24 cellular contexts compared by ENCODE assay signal in the genomic region with DNA sequence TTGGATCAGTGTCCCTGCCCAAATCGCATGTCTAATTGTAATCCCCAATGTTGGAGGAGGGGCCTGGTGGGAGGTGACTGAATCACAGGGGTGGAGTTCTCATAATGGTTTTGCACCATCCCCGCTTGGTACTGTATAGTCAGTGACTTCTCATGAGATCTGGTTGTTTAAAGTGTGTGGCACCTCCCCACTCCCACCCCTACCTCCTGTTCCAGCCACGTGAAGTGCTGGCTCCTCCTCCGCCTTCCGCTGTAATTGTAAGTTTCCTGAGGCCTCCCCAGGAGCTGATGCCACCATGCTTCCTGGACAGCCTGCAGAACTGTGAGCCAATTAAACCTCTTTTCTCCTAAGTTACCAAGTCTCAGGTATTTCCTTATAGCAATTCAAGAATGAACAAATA.
A peak's percentile ranks its signal among the peaks of the same experiment; 100 is the strongest.
DNase-seq lines count a peak whose midpoint lies in the region; ATAC-seq and TF ChIP-seq lines count a peak whose summit lies in the region.
"Had no signal": no experiment of that assay in that cellular context is flagged by ENCODE, and none has a peak within 500 bp of the region (broad histone marks: within the 10 kb centered on the region; RNA-seq: fewer than 3 reads in every experiment).

No MANE protein-coding gene starts in this region.

- ATAC-seq in T-cell (replicated peaks in 1 of 4), result no peak

- no peak overlapping the region for H2AFZ ChIP-seq in OCI-LY7 (ENCODE audit: low read length)

- TF ChIP-seq CTCF in endodermal cell (conservative IDR thresholded peaks at IDR 0.05) (no peak), osteocyte (IDR thresholded peaks at IDR 0.05) (no peak), OCI-LY7 (conservative IDR thresholded peaks at IDR 0.05; ENCODE audit: low read length) (no peak)

- H3K4me3 ChIP-seq in endodermal cell (ENCODE audit: low read length), result no peak overlapping the region
- H3K4me3 ChIP-seq in OCI-LY7 (ENCODE audit: low read depth, low read length, poor library complexity, severe bottlenecking), result no peak overlapping the region
- H3K4me3 ChIP-seq: A549, SJCRH30 had no signal

- DNase-seq in G401 (ENCODE audit: low spot score), result peak; percentile 19
- peak; percentile 14 for DNase-seq in NCI-H69 (lab: John Stamatoyannopoulos, UW)
- no peak for DNase-seq in endodermal cell
- DNase-seq in osteocyte (ENCODE audit: extremely low spot score, unreplicated experiment), result no peak
- DNase-seq in OCI-LY7 (ENCODE audit: low spot score), result no peak
- DNase-seq in T-cell, result no peak
- DNase-seq in Ammon's horn (ENCODE audit: low spot score), result no peak
- no peak for DNase-seq in amygdala (lab: John Stamatoyannopoulos, UW)
- DNase-seq: CD4-positive, CD25-positive, alpha-beta regulatory T cell; COR-L47; DND-41; Karpas-422; MV-4-11; NCI-H1105 treated with DMSO at 0.1 percent for 48 hours; NCI-H1694; NCI-H2081; NCI-H2171; NCI-H345; NCI-H524; NCI-H82; OCI-M1; SJCRH30 had no signal

- no peaks in the 10 kb centered on the region for H3K27me3 ChIP-seq in endodermal cell (ENCODE audit: control insufficient read depth, insufficient read depth, low read length, poor library complexity, severe bottlenecking)
- H3K27me3 ChIP-seq: SJCRH30 had no signal

- H3K27ac Mint-ChIP-seq in endodermal cell (peak overlapping the region; percentile 60), osteocyte (ENCODE audit: unreplicated experiment) (peak overlapping the region; percentile 69), T-cell (no peak overlapping the region)
- H3K27ac Mint-ChIP-seq: CD4-positive, CD25-positive, alpha-beta regulatory T cell; IgD-negative memory B cell had no signal

- no peak overlapping the region for H3K4me2 ChIP-seq in OCI-LY7 (ENCODE audit: low read length)
- H3K4me2 ChIP-seq: A549 had no signal

- BruUV-seq in OCI-LY7 (replicated peaks; lab: Mats Ljungman, UMichigan), result no TSS peak

- 62 to 87% methylated on average over 3 to 5 of the region's 5 CpGs for WGBS in endodermal cell (ENCODE audit: insufficient coverage in 1 of 2, insufficient read length in 1 of 2), 2 experiments

- intact Hi-C loops in OCI-LY7 (cut with micrococcal nuclease; ENCODE audit: unreplicated experiment), result no loop called here

- POLR2A ChIA-PET in OCI-LY7 (lab: Charles Lee), result no interaction called here
- POLR2A ChIA-PET in T-cell (lab: Charles Lee), result interaction anchor here in 1 of 2 donors (0.6 kb wide), 1 partner anchor 113 kb away, joined by 8 read pairs; no protein-coding TSS in a partner anchor

- no peaks in the 10 kb centered on the region for H3K79me2 ChIP-seq in OCI-LY7 (ENCODE audit: insufficient read depth, low read depth, low read length)

- H3K4me1 Mint-ChIP-seq in endodermal cell, result peaks cover 14% of the 10 kb centered on the region
- peaks cover 61% of the 10 kb centered on the region for H3K4me1 Mint-ChIP-seq in osteocyte (ENCODE audit: unreplicated experiment)
- no peaks in the 10 kb centered on the region for H3K4me1 Mint-ChIP-seq in T-cell
- H3K4me1 Mint-ChIP-seq: IgD-negative memory B cell had no signal

- no peaks in the 10 kb centered on the region for H4K20me1 ChIP-seq in OCI-LY7 (ENCODE audit: insufficient read depth, low read length)

- H3K27ac ChIP-seq in endodermal cell (ENCODE audit: low read depth, low read length), result no peak overlapping the region
- no peak overlapping the region for H3K27ac ChIP-seq in OCI-LY7 (ENCODE audit: low read depth, low read length, poor library complexity, severe bottlenecking)
- H3K27ac ChIP-seq: A549, SJCRH30 had no signal

- peak overlapping the region; percentile 0 for H3K9ac ChIP-seq in endodermal cell (ENCODE audit: extremely low read depth, low read length, poor library complexity, severe bottlenecking)

- in situ Hi-C loops in G401 (cut with HindIII; ENCODE audit: low sequenced_read_pairs), result no loop called here

- H3K9me3 ChIP-seq in endodermal cell (ENCODE audit: control insufficient read depth, low read length) (no peaks in the 10 kb centered on the region), OCI-LY7 (ENCODE audit: low read length) (no peaks in the 10 kb centered on the region)
- H3K9me3 ChIP-seq: A549, SJCRH30 had no signal

- H3K9me3 Mint-ChIP-seq in endodermal cell (no peaks in the 10 kb centered on the region), osteocyte (ENCODE audit: unreplicated experiment) (no peaks in the 10 kb centered on the region), T-cell (no peaks in the 10 kb centered on the region)
- H3K9me3 Mint-ChIP-seq: CD4-positive, CD25-positive, alpha-beta regulatory T cell; IgD-negative memory B cell had no signal

- H3K27me3 Mint-ChIP-seq in endodermal cell (ENCODE audit: insufficient read depth) (no peaks in the 10 kb centered on the region), osteocyte (ENCODE audit: unreplicated experiment) (no peaks in the 10 kb centered on the region), T-cell (no peaks in the 10 kb centered on the region)

- CTCF ChIA-PET in OCI-LY7 (lab: Charles Lee; ENCODE audit: unreplicated experiment), result no interaction called here
- CTCF ChIA-PET in T-cell (lab: Charles Lee), result no interaction called here

- no peaks in the 10 kb centered on the region for H3K9me2 ChIP-seq in OCI-LY7 (ENCODE audit: insufficient read depth, low read length)

- H3K36me3 Mint-ChIP-seq in endodermal cell (ENCODE audit: low read depth) (peaks cover 73% of the 10 kb centered on the region), osteocyte (ENCODE audit: unreplicated experiment) (peaks cover 41% of the 10 kb centered on the region), T-cell (no peaks in the 10 kb centered on the region)
- H3K36me3 Mint-ChIP-seq: CD4-positive, CD25-positive, alpha-beta regulatory T cell; IgD-negative memory B cell had no signal

- H3K4me3 Mint-ChIP-seq in endodermal cell (no peak overlapping the region), osteocyte (ENCODE audit: unreplicated experiment) (no peak overlapping the region), T-cell (no peak overlapping the region)
- H3K4me3 Mint-ChIP-seq: CD4-positive, CD25-positive, alpha-beta regulatory T cell; IgD-negative memory B cell had no signal

- H3K4me1 ChIP-seq in endodermal cell (ENCODE audit: control insufficient read depth, insufficient read depth, low read length) (peaks cover 9% of the 10 kb centered on the region), OCI-LY7 (ENCODE audit: insufficient read depth, low read length, poor library complexity, severe bottlenecking) (no peaks in the 10 kb centered on the region)
- H3K4me1 ChIP-seq: SJCRH30 had no signal

- H3K36me3 ChIP-seq in endodermal cell (ENCODE audit: control insufficient read depth, insufficient read depth, low read length) (peaks cover 90% of the 10 kb centered on the region), OCI-LY7 (ENCODE audit: insufficient read depth, low read length) (no peaks in the 10 kb centered on the region)

Comparison
In these comparisons a context has a peak if more than half of its experiments do, and no peak if none do; other contexts are left out.
1. DNase-seq: peak in G401 (single experiment) and NCI-H69 (single experiment); none in endodermal cell (single experiment), osteocyte (single experiment), OCI-LY7 (single experiment), T-cell (0 of 34), Ammon's horn (single experiment) and amygdala (0 of 56).
2. H3K27ac Mint-ChIP-seq: peak in endodermal cell (single experiment) and osteocyte (single experiment); none in T-cell (0 of 2).